ENCODE assay signal across 9 cellular contexts in the genomic region with DNA sequence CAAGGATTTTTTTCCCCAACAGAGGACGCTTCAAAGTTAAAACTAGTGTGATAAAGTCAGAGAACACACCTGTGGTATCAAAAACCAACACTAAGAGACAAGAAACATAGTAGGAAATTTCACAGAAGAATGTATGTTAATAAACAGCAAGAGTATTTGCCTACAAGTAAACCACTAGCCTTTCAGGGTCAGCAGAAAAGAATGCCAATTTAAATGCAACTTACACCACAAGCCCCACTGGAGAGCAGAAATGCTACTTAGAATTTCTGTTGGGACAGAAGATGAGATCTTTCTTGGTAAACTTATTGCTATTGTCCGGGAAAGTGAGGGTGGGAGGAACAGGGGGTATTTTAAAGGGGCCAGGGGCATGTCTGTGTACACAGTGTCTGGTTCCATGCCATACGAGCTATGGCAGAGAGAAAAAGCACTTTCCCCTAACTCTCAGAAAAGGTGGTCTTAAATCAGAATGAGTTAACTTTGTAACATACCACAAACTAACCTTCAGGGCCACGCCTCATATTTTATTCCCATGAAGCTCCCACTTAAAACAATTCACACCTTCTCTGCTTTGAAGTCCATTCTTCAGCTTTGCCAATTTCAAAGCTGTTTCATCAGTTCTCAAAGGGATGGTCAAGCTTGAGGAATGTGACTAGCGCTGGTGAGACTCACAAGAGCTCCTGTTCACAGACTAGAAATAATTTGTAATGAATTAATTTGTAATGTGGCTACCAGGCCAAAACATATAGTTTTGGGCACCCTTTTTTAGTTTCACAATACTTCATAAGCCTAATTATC.
A peak's percentile ranks its signal among the peaks of the same experiment; 100 is the strongest.
DNase-seq lines count a peak whose midpoint lies in the region; ATAC-seq and TF ChIP-seq lines count a peak whose summit lies in the region.
"Had no signal": no experiment of that assay in that cellular context is flagged by ENCODE, and none has a peak within 500 bp of the region (broad histone marks: within the 10 kb centered on the region; RNA-seq: fewer than 3 reads in every experiment).

No MANE protein-coding gene starts in this region.

- H3K36me3 ChIP-seq in lung (ENCODE audit: control insufficient read depth in 2 of 2, insufficient read depth in 2 of 2, low read length in 2 of 2): peaks cover 0 to 4% of the 10 kb centered on the region in 2 donors

- H3K9me3 Mint-ChIP-seq in brain: peaks cover 0 to 4% (median 0%) of the 10 kb centered on the region in 5 experiments

- WGBS in lung, 2 donors: 72 to 87% methylated on average over 5 of the region's 5 CpGs

- peaks cover 46% of the 10 kb centered on the region for H3K36me3 Mint-ChIP-seq in brain

- TF ChIP-seq CTCF in brain (conservative IDR thresholded peaks at IDR 0.05) (no peak), lung (IDR thresholded peaks at IDR 0.05; ENCODE audit: control extremely low read depth, extremely low read depth) (no peak)

- ATAC-seq in lung (ENCODE audit: insufficient read depth, low FRiP score): no peak
- ATAC-seq in GM21717 (IDR thresholded peaks at IDR 0.05; ENCODE audit: unreplicated experiment): no peak

- peaks cover 65% of the 10 kb centered on the region for H3K4me1 Mint-ChIP-seq in brain

- in situ Hi-C loops in ACHN (cut with HindIII; ENCODE audit: low pct_ligation_motif_present, low pct_unique_long_range_greater_than_20kb, low sequenced_read_pairs): no loop called here

- no peaks in the 10 kb centered on the region for H3K27me3 ChIP-seq in lung (ENCODE audit: control insufficient read depth, insufficient read depth)

- peak overlapping the region; percentile 43 for H3K27ac ChIP-seq in lung (ENCODE audit: low read depth in 1 of 2, low read length in 1 of 2)

- no peaks in the 10 kb centered on the region for H3K9me3 ChIP-seq in lung (ENCODE audit: control insufficient read depth in 2 of 2, insufficient read depth in 1 of 2, low read length in 1 of 2)

- no peak overlapping the region for H3K4me3 ChIP-seq in lung

- peak overlapping the region in 4 of 5 experiments; percentile 22 to 66 (median 39) for H3K27ac Mint-ChIP-seq in brain

- DNase-seq in ACHN (peak; percentile 83), HT1080 (ENCODE audit: low read depth) (peak; percentile 22), lung (ENCODE audit: low spot score) (no peak), NCI-H2227 treated with DMSO at 0.1 percent for 48 hours (lab: John Stamatoyannopoulos, UW) (no peak), SIG-M5 (lab: John Stamatoyannopoulos, UW) (no peak), NCI-H128 (lab: John Stamatoyannopoulos, UW; ENCODE audit: unreplicated experiment) (no peak)
- DNase-seq: hippocampal formation had no signal

- H3K4me3 Mint-ChIP-seq in brain: peak overlapping the region in 1 of 5 experiments; percentile 18

- H3K27me3 Mint-ChIP-seq in brain: no peaks in the 10 kb centered on the region

- H3K4me1 ChIP-seq in lung (ENCODE audit: control insufficient read depth in 2 of 2, insufficient read depth in 2 of 2, low read length in 2 of 2): peaks cover 33 to 53% of the 10 kb centered on the region in 2 donors

Comparison
In these comparisons a context has a peak if more than half of its experiments do, and no peak if none do; other contexts are left out.
1. DNase-seq: peak in ACHN (single experiment) and HT1080 (single experiment); none in lung (single experiment), NCI-H2227 treated with DMSO at 0.1 percent for 48 hours (single experiment), SIG-M5 (single experiment) and NCI-H128 (single experiment).